ENCODE assay signal across 25 cellular contexts in genomic region chr6:16783952-16784351, GRCh38.
"Had no signal": no experiment of that assay in that cellular context is flagged by ENCODE, and none has a peak within 500 bp of the region (broad histone marks: within the 10 kb centered on the region; RNA-seq: fewer than 3 reads in every experiment).

No MANE protein-coding gene starts in this region.

- H3K4me3 ChIP-seq: colonic mucosa, coronary artery, dorsolateral prefrontal cortex, esophagus muscularis mucosa, esophagus squamous epithelium, gastrocnemius medialis, gastroesophageal sphincter had no signal

- H3K27ac ChIP-seq: colonic mucosa, coronary artery, epithelial cell of prostate, esophagus muscularis mucosa, esophagus squamous epithelium, foreskin keratinocyte, gastrocnemius medialis, gastroesophageal sphincter had no signal

- FAIRE-seq: colon, endometrium, endothelial cell of umbilical vein, frontal cortex had no signal

- H3K36me3 ChIP-seq: colonic mucosa, esophagus muscularis mucosa, esophagus squamous epithelium, gastrocnemius medialis, gastroesophageal sphincter had no signal

- H3K9me3 ChIP-seq: colonic mucosa, esophagus muscularis mucosa, esophagus squamous epithelium, gastrocnemius medialis, gastroesophageal sphincter had no signal

- H3K4me1 ChIP-seq: colonic mucosa had no signal

- DNase-seq: colonic mucosa; cortex of kidney; dermis blood vessel endothelial cell; dorsolateral prefrontal cortex; effector CD4-positive, alpha-beta T cell; effector CD8-positive, alpha-beta T cell; effector memory CD4-positive, alpha-beta T cell; effector memory CD8-positive, alpha-beta T cell; endodermal cell; erythroblast; esophagus squamous epithelium; foreskin fibroblast; foreskin keratinocyte; gastrocnemius medialis; glutamatergic neuron; head of caudate nucleus had no signal

- ATAC-seq: effector memory CD8-positive, alpha-beta T cell; esophagus mucosa; foreskin keratinocyte; gastrocnemius medialis; gastroesophageal sphincter had no signal

- H3K27me3 ChIP-seq: colonic mucosa, dorsolateral prefrontal cortex, esophagus muscularis mucosa, esophagus squamous epithelium, foreskin keratinocyte, gastrocnemius medialis, gastroesophageal sphincter had no signal
